ENCODE assay signal across 8 cellular contexts in the genomic region with DNA sequence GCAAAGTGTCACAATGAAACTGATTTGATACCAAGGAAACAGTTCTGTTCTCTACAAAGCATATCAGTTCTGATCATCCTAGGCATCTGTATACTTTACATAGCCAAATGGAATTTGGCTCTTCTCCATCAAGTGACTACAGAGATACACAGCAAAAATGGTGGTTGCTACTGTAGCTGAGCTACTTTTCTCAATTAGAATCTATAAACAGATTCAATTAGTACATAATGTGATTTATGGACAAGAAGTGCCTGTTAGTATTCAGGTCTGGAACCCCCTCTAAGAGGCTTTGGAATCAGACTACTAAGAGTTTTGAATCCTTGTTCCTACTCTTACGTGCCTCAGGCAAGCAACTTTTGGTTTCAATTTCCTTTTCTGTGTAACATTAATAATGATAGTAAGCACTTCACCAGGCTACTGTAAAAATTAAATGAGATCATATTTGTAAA. TPM values are rescaled to one million over a fixed set of nuclear protein-coding genes. Genes with fewer than 3 reads are reported as not detected.
DNase-seq lines count a peak whose midpoint lies in the region; ATAC-seq lines count a peak whose summit lies in the region.

No MANE protein-coding gene starts in this region.

- DNase-seq in ACHN (peak; percentile 37), adipocyte (ENCODE audit: low read depth) (peak; percentile 47), myocyte (ENCODE audit: low read depth) (peak; percentile 15), COLO829 (ENCODE audit: low spot score) (no peak), head of caudate nucleus (no peak)
- no peak for DNase-seq in activated effector memory CD4-positive, alpha-beta T cell treated with anti-CD3 and anti-CD28 coated beads, Interleukin-2, amount 50 U/mL, for 16 hours

- peak overlapping the region; percentile 74 for H3K4me3 ChIP-seq in adipocyte (ENCODE audit: low read length)

- peak overlapping the region; percentile 50 for H3K9ac ChIP-seq in adipocyte (ENCODE audit: low read length)

- ATAC-seq in GM18909 (IDR thresholded peaks at IDR 0.05; ENCODE audit: poor library complexity, unreplicated experiment) (peak; percentile 76), HG03175 (IDR thresholded peaks at IDR 0.05; ENCODE audit: unreplicated experiment) (peak; percentile 74)

- H3K36me3 ChIP-seq in adipocyte (ENCODE audit: control insufficient read depth, insufficient read depth, low read length, severe bottlenecking) = no peaks in the 10 kb centered on the region

- H3K9me3 ChIP-seq in adipocyte (ENCODE audit: control insufficient read depth, low read length) = no peaks in the 10 kb centered on the region

- in situ Hi-C loops in ACHN (cut with HindIII; ENCODE audit: low pct_ligation_motif_present, low pct_unique_long_range_greater_than_20kb, low sequenced_read_pairs) = no loop called here

- intact Hi-C loops in head of caudate nucleus (cut with DNase I) = no loop called here

- H3K27me3 ChIP-seq in adipocyte (replicated peaks; ENCODE audit: control insufficient read depth, insufficient read depth, low read length) = no peaks in the 10 kb centered on the region

- H3K4me1 ChIP-seq in adipocyte (ENCODE audit: control insufficient read depth, insufficient read depth, low read length) = peaks cover 10% of the 10 kb centered on the region

RNA-seq across cellular contexts. Expression of a gene that starts 25.5 kb away (rescaled TPM):
- 17.0 and 19.1 TPM in 2 replicates for total RNA-seq in myocyte
- polyA plus RNA-seq in myocyte (2012) = 4.3 TPM

Comparison
In these comparisons a context has a peak if more than half of its experiments do, and no peak if none do; other contexts are left out.
1. DNase-seq: peak in ACHN (single experiment), adipocyte (single experiment) and myocyte (single experiment); none in COLO829 (single experiment), activated effector memory CD4-positive, alpha-beta T cell treated with anti-CD3 and anti-CD28 coated beads, Interleukin-2, amount 50 U/mL, for 16 hours (single experiment) and head of caudate nucleus (0 of 42).